Comparison of ENCODE assay signal across 9 cellular contexts in the genomic region with DNA sequence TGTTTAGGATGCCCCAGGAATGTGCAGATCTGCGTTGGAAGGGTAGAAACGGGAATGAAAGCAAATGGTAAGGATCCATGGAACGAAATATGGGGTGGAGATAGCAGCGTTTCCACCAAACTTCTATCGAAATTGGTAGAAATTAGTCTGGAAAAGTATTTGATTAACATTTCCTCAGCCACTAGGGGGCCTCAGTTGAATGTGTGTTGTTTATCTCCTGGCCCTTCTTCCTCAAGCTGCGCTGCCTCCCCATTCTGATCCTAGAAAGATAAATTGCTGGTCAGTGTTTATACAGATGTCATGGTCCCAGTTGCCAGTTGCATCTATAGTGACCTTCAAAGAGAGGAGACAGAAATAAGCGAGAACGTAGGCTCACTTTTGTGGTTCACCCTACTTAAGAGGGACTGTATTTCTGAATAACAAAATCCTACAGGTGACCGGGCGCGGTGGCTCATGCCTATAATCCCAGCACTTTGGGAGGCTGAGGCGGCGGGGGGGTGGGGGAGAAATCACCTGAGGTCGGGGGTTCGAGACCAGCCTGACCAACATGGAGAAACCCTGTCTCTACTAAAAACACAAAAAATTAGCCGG.
A peak's percentile ranks its signal among the peaks of the same experiment; 100 is the strongest.
DNase-seq lines count a peak whose midpoint lies in the region; ATAC-seq, FAIRE-seq and TF ChIP-seq lines count a peak whose summit lies in the region.
"Had no signal": no experiment of that assay in that cellular context is flagged by ENCODE, and none has a peak within 500 bp of the region (broad histone marks: within the 10 kb centered on the region; RNA-seq: fewer than 3 reads in every experiment).

No MANE protein-coding gene starts in this region.

- H3K4me3 ChIP-seq in GM12875 (ENCODE audit: low read depth, low read length) (no peak overlapping the region), brain microvascular endothelial cell (ENCODE audit: low read depth, low read length) (no peak overlapping the region)

- H3K9me3 Mint-ChIP-seq in nephron progenitor cell = peaks cover 8% of the 10 kb centered on the region
- H3K9me3 Mint-ChIP-seq: dendritic cell treated with granulocyte-macrophage colony-stimulating factor and Interleukin-4, amounts not matched to agents 40 ng/mL and 50 ng/mL, for 4 days had no signal

- H3K36me3 ChIP-seq in brain microvascular endothelial cell (replicated peaks) = no peaks in the 10 kb centered on the region

- in situ Hi-C loops in ACHN (cut with HindIII; ENCODE audit: low pct_ligation_motif_present, low pct_unique_long_range_greater_than_20kb, low sequenced_read_pairs) = no loop called here
- in situ Hi-C loops in brain microvascular endothelial cell (cut with HindIII; ENCODE audit: low pct_ligation_motif_present, low sequenced_read_pairs) = no loop called here

- no peaks in the 10 kb centered on the region for H3K27me3 ChIP-seq in brain microvascular endothelial cell (replicated peaks)

- FAIRE-seq in frontal cortex (lab: Jason Lieb, UNC) = no peak

- TF ChIP-seq CTCF in GM12875 (IDR thresholded peaks at IDR 0.05; ENCODE audit: borderline replicate concordance, insufficient read depth, low read depth, low read length) (0 out of 2 replicates have a peak, but pooled peaks have one; percentile 24), brain microvascular endothelial cell (IDR thresholded peaks at IDR 0.05; ENCODE audit: low read depth, low read length, missing control alignments) (peak; percentile 55), nephron progenitor cell (IDR thresholded peaks at IDR 0.05) (peak; percentile 68)

- ATAC-seq in HG02642 (IDR thresholded peaks at IDR 0.05; ENCODE audit: poor library complexity, unreplicated experiment) = no peak

- no peaks in the 10 kb centered on the region for H3K36me3 Mint-ChIP-seq in nephron progenitor cell (ENCODE audit: low read depth)

- H3K27ac Mint-ChIP-seq in nephron progenitor cell = no peak overlapping the region
- H3K27ac Mint-ChIP-seq: dendritic cell treated with granulocyte-macrophage colony-stimulating factor and Interleukin-4, amounts not matched to agents 40 ng/mL and 50 ng/mL, for 4 days had no signal

- H3K27me3 Mint-ChIP-seq in nephron progenitor cell (ENCODE audit: low read depth, poor library complexity) = peaks cover 7% of the 10 kb centered on the region
- H3K27me3 Mint-ChIP-seq: dendritic cell treated with granulocyte-macrophage colony-stimulating factor and Interleukin-4, amounts not matched to agents 40 ng/mL and 50 ng/mL, for 4 days had no signal

- H3K27ac ChIP-seq in brain microvascular endothelial cell = no peak overlapping the region

- H3K4me3 Mint-ChIP-seq in nephron progenitor cell = no peak overlapping the region
- H3K4me3 Mint-ChIP-seq: dendritic cell treated with granulocyte-macrophage colony-stimulating factor and Interleukin-4, amounts not matched to agents 40 ng/mL and 50 ng/mL, for 4 days had no signal

- peaks cover 6% of the 10 kb centered on the region for H3K4me1 Mint-ChIP-seq in nephron progenitor cell

- DNase-seq in ACHN = peak; percentile 39
- DNase-seq in NCI-H2171 treated with DMSO at 0.1 percent for 48 hours (lab: John Stamatoyannopoulos, UW) = peak; percentile 61
- no peak for DNase-seq in brain microvascular endothelial cell
- DNase-seq in nephron progenitor cell = peak; percentile 47
- no peak for DNase-seq in frontal cortex (ENCODE audit: low spot score in 2 of 2)
- DNase-seq in NCI-H187 treated with DMSO at 0.1 percent for 48 hours (lab: John Stamatoyannopoulos, UW) = no peak

Comparison
In these comparisons a context has a peak if more than half of its experiments do, and no peak if none do; other contexts are left out.
1. DNase-seq: peak in ACHN (single experiment), NCI-H2171 treated with DMSO at 0.1 percent for 48 hours (single experiment) and nephron progenitor cell (single experiment); none in brain microvascular endothelial cell (single experiment), frontal cortex (0 of 2) and NCI-H187 treated with DMSO at 0.1 percent for 48 hours (single experiment).
2. Peak in every context shown above with its lines, with median percentiles within 50 percentile points of each other: CTCF ChIP-seq.